6 cellular contexts compared by ENCODE assay signal in genomic region chr10:107126668-107127067, GRCh38. TPM values are rescaled to one million over a fixed set of nuclear protein-coding genes. Genes with fewer than 3 reads are reported as not detected.
"Had no signal": no experiment of that assay in that cellular context is flagged by ENCODE, and none has a peak within 500 bp of the region (broad histone marks: within the 10 kb centered on the region; RNA-seq: fewer than 3 reads in every experiment).

No MANE protein-coding gene starts in this region.

- H3K4me3 Mint-ChIP-seq: GM23338, H9, IgD-negative memory B cell had no signal

- H3K4me2 ChIP-seq: GM23338 had no signal

- H2AFZ ChIP-seq: GM23338 had no signal

- DNase-seq: H9, HCEC 1CT had no signal

- ATAC-seq: GM23338, HepG2 had no signal

- H3K9me3 Mint-ChIP-seq: GM23338, H9 had no signal

- H3K4me1 Mint-ChIP-seq: IgD-negative memory B cell had no signal

- H3K27ac Mint-ChIP-seq: GM23338, IgD-negative memory B cell had no signal

- H3K4me3 ChIP-seq: GM23338 had no signal

- H3K27ac ChIP-seq: HL-60 had no signal

RNA-seq across cellular contexts. Expression of gene SORCS1, which starts 37.8 kb away (rescaled TPM):
- total RNA-seq: HepG2 had no signal
- polyA plus RNA-seq: HepG2, IgD-negative memory B cell had no signal
